In the genomic region with DNA sequence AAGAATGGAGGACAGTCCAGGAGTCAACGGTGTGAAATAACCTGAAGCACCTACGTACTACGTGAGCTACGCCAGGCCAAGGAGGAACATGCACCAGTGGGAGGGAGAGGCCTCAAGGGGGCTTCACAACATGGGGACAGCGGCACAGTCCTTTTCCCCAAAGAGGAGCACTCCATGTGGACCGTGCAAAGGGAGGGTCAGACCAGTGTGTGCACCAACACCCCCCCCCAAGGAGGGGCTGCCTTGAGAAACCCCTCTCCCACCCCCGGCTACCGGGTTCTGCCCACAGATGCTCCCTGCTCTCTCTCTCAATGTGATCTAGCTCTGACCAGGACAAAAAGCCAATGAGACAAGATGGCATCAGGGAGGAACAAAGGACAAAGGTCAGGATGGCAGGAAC, we compare ENCODE assay signal across 1 cellular context.
TF ChIP-seq lines count a peak whose summit lies in the region.

No MANE protein-coding gene starts in this region.

TF ChIP-seq in GM12878, 131 proteins besides CTCF, POLR2A, EP300 and RAD21 (continued from another document):
- TF ChIP-seq ZNF622 (IDR thresholded peaks at IDR 0.05) (no peak), ZNF24 (IDR thresholded peaks at IDR 0.05) (no peak), HSF1 (IDR thresholded peaks at IDR 0.05; ENCODE audit: low read depth, low read length) (no peak), CHD2 (IDR thresholded peaks at IDR 0.05; ENCODE audit: borderline replicate concordance, low read depth, low read length) (no peak), CBX5 (IDR thresholded peaks at IDR 0.05; ENCODE audit: low read depth) (no peak), NR2C1 (IDR thresholded peaks at IDR 0.05) (no peak), RCOR1 (conservative IDR thresholded peaks at IDR 0.05; ENCODE audit: low read depth, low read length) (no peak), TARDBP (IDR thresholded peaks at IDR 0.05; ENCODE audit: borderline replicate concordance) (no peak)
